Comparison of ENCODE assay signal across 28 cellular contexts in genomic region chr9:20092560-20092959, GRCh38.
"Had no signal": no experiment of that assay in that cellular context is flagged by ENCODE, and none has a peak within 500 bp of the region (broad histone marks: within the 10 kb centered on the region; RNA-seq: fewer than 3 reads in every experiment).

No MANE protein-coding gene starts in this region.

- H3K27ac ChIP-seq: neural progenitor cell, ovary, parathyroid adenoma, psoas muscle, skin epidermis, spleen, suprapubic skin, testis, tibial artery, transverse colon, upper lobe of right lung, uterus had no signal

- H3K4me3 ChIP-seq: neural progenitor cell, ovary, psoas muscle, skin epidermis, smooth muscle cell, spleen, suprapubic skin, testis, tibial artery, transverse colon, upper lobe of right lung, uterus had no signal

- H3K9ac ChIP-seq: neural progenitor cell, parathyroid adenoma had no signal

- H3K36me3 ChIP-seq: neural progenitor cell, ovary, spleen, suprapubic skin, tibial artery, transverse colon, upper lobe of right lung, uterus had no signal

- DNase-seq: natural killer cell; occipital lobe; ovary; posterior cingulate gyrus; psoas muscle; right cardiac atrium; spleen; stimulated activated CD4-positive, alpha-beta T cell treated with anti-CD3 and anti-CD28 coated beads, Interleukin-12 subunit alpha, Interleukin-12 subunit beta, amount 100 ng/mL, for 4 hours; stimulated activated CD4-positive, alpha-beta T cell treated with anti-CD3 and anti-CD28 coated beads, Interleukin-1b, Interleukin-23, amount 100 ng/mL, for 48 hours; stimulated activated CD4-positive, alpha-beta T cell treated with anti-CD3 and anti-CD28 coated beads, Interleukin-4, amount 100 ng/mL, for 1 hour; stimulated activated CD4-positive, alpha-beta T cell treated with anti-CD3 and anti-CD28 coated beads, Interleukin-4, amount 100 ng/mL, for 4 hours; stimulated activated CD8-positive, alpha-beta memory T cell treated with anti-CD3 and anti-CD28 coated beads, Interleukin-4, amount 100 ng/mL, for 48 hours; stimulated activated naive CD4-positive, alpha-beta T cell; stimulated activated naive CD8-positive, alpha-beta T cell treated with anti-CD3 and anti-CD28 coated beads, Interleukin-15, amount 100 ng/mL, for 72 hours; stimulated activated naive CD8-positive, alpha-beta T cell treated with anti-CD3 and anti-CD28 coated beads, Interleukin-15, Interleukin-2, amounts not matched to agents 100 U/mL and 50 U/mL, for 24 hours; substantia nigra; testis; tibial artery; transverse colon; upper lobe of right lung; uterus had no signal

- H3K4me2 ChIP-seq: neural progenitor cell, smooth muscle cell had no signal

- H3K27me3 ChIP-seq: neural progenitor cell, ovary, spleen, suprapubic skin, testis, tibial artery, transverse colon, uterus had no signal

- ATAC-seq: natural killer cell; psoas muscle; right cardiac atrium; sciatic nerve; stimulated activated memory B cell treated with anti-CD40 and anti-IgM and Interleukin-4, amounts not matched to agents 10 μg/mL and 1 μg/mL and 100 μg/mL, for 72 hours; stimulated activated naive CD8-positive, alpha-beta T cell treated with anti-CD3 and anti-CD28 coated beads, Interleukin-15, amount 100 ng/mL, for 72 hours; stimulated activated naive CD8-positive, alpha-beta T cell treated with anti-CD3 and anti-CD28 coated beads, Interleukin-15, Interleukin-2, amounts not matched to agents 100 U/mL and 50 U/mL, for 24 hours; upper lobe of right lung had no signal

- H3K4me1 ChIP-seq: neural progenitor cell, parathyroid adenoma, psoas muscle, spleen, suprapubic skin, testis, tibial artery, transverse colon, upper lobe of right lung, uterus had no signal

- H3K79me2 ChIP-seq: parathyroid adenoma had no signal

- H2AFZ ChIP-seq: neural progenitor cell, parathyroid adenoma had no signal

- H3K9me3 ChIP-seq: ovary, psoas muscle, suprapubic skin, testis, tibial artery, transverse colon, upper lobe of right lung, uterus had no signal
